15 cellular contexts compared by ENCODE assay signal in genomic region chr1:55015123-55015522, GRCh38. TPM values are rescaled to one million over a fixed set of nuclear protein-coding genes. Genes with fewer than 3 reads are reported as not detected.
A peak's percentile ranks its signal among the peaks of the same experiment; 100 is the strongest.
DNase-seq lines count a peak whose midpoint lies in the region; TF ChIP-seq lines count a peak whose summit lies in the region.
"Had no signal": no experiment of that assay in that cellular context is flagged by ENCODE, and none has a peak within 500 bp of the region (broad histone marks: within the 10 kb centered on the region; RNA-seq: fewer than 3 reads in every experiment).

No MANE protein-coding gene starts in this region.

- H3K4me1 Mint-ChIP-seq in HFFc6 (ENCODE audit: low read depth) = peaks cover 11% of the 10 kb centered on the region
- H3K4me1 Mint-ChIP-seq: CD14-positive monocyte had no signal

- WGBS in tibial nerve, 2 donors = 75 to 93% methylated on average over 4 to 5 of the region's 5 CpGs

- TF ChIP-seq POLR2A in tibial nerve (IDR thresholded peaks at IDR 0.05) = no peak

- no peak for TF ChIP-seq EP300 in tibial nerve (IDR thresholded peaks at IDR 0.05)

- no peaks in the 10 kb centered on the region for H3K36me3 Mint-ChIP-seq in HFFc6 (ENCODE audit: low read depth)
- H3K36me3 Mint-ChIP-seq: CD14-positive monocyte; CD8-positive, alpha-beta T cell had no signal

- H3K27ac Mint-ChIP-seq in HFFc6 = no peak overlapping the region
- H3K27ac Mint-ChIP-seq: CD14-positive monocyte; CD8-positive, alpha-beta T cell had no signal

- in situ Hi-C loops in G401 (cut with HindIII; ENCODE audit: low sequenced_read_pairs) = no loop called here

- H3K9me3 Mint-ChIP-seq in HFFc6 = no peaks in the 10 kb centered on the region
- H3K9me3 Mint-ChIP-seq: CD8-positive, alpha-beta T cell had no signal

- peaks cover 9% of the 10 kb centered on the region for H3K27me3 ChIP-seq in osteoblast (ENCODE audit: insufficient read depth, low read length)
- H3K27me3 ChIP-seq in tibial nerve = peaks cover 0 to 13% of the 10 kb centered on the region in 2 donors

- DNase-seq in G401 (ENCODE audit: low spot score) (peak; percentile 94), LNCaP clone FGC (ENCODE audit: low read depth) (peak; percentile 15), cerebellar cortex (ENCODE audit: low spot score) (peak; percentile 93), osteoblast (ENCODE audit: insufficient read length, low spot score, missing footprints) (peak; percentile 46), tibial nerve (ENCODE audit: low spot score in 2 of 2) (no peak), HFFc6 (no peak), middle frontal gyrus (ENCODE audit: extremely low spot score, low spot score) (no peak)
- no peak for DNase-seq in activated effector memory CD4-positive, alpha-beta T cell treated with Interleukin-2 at 50 U/mL for 16 hours
- DNase-seq: Caco-2; CD8-positive, alpha-beta T cell; DND-41; GF-D8 had no signal

- H3K79me2 ChIP-seq in osteoblast (ENCODE audit: insufficient read depth, low read length) = no peaks in the 10 kb centered on the region

- H4K20me1 ChIP-seq in osteoblast (ENCODE audit: insufficient read depth, low read length) = no peaks in the 10 kb centered on the region

- no peak overlapping the region for H3K27ac ChIP-seq in osteoblast (ENCODE audit: low read depth, low read length)
- no peak overlapping the region for H3K27ac ChIP-seq in tibial nerve
- H3K27ac ChIP-seq: A549 had no signal

- peaks cover 15% of the 10 kb centered on the region for H3K4me1 ChIP-seq in osteoblast (ENCODE audit: insufficient read depth, low read length)
- H3K4me1 ChIP-seq in tibial nerve = no peaks in the 10 kb centered on the region
- H3K4me1 ChIP-seq: A549 had no signal

- H3K4me3 Mint-ChIP-seq in HFFc6 = no peak overlapping the region
- H3K4me3 Mint-ChIP-seq: CD14-positive monocyte; CD8-positive, alpha-beta T cell had no signal

- no peak overlapping the region for H3K4me2 ChIP-seq in osteoblast (ENCODE audit: insufficient read depth, low read length)
- H3K4me2 ChIP-seq: A549 had no signal

- H3K4me3 ChIP-seq in LNCaP clone FGC (ENCODE audit: low read depth, low read length) (no peak overlapping the region), osteoblast (ENCODE audit: insufficient read depth, low read length) (no peak overlapping the region), tibial nerve (no peak overlapping the region)
- H3K4me3 ChIP-seq: A549 had no signal

- H3K36me3 ChIP-seq in osteoblast (ENCODE audit: insufficient read depth, low read length) (no peaks in the 10 kb centered on the region), tibial nerve (no peaks in the 10 kb centered on the region)

- peaks cover 36% of the 10 kb centered on the region for H3K27me3 Mint-ChIP-seq in HFFc6 (ENCODE audit: insufficient read depth)

- H3K9me3 ChIP-seq in osteoblast (ENCODE audit: low read depth, low read length) (no peaks in the 10 kb centered on the region), tibial nerve (peaks cover 0 to 2% (median 0%) of the 10 kb centered on the region in 4 donors)
- H3K9me3 ChIP-seq: A549, Caco-2 had no signal

- TF ChIP-seq CTCF in LNCaP clone FGC (IDR thresholded peaks at IDR 0.05; ENCODE audit: control insufficient read depth, extremely low read depth, insufficient read depth) = no peak
- no peak for TF ChIP-seq CTCF in osteoblast (IDR thresholded peaks at IDR 0.05; ENCODE audit: extremely low read depth, low read depth, low read length)
- TF ChIP-seq CTCF in tibial nerve (IDR thresholded peaks at IDR 0.05) = no peak
- TF ChIP-seq CTCF in HFFc6 (IDR thresholded peaks at IDR 0.05) = no peak

- H2AFZ ChIP-seq in osteoblast (ENCODE audit: low read length) = no peak overlapping the region

RNA-seq across cellular contexts. Expression of gene BSND, which starts 16.4 kb away (rescaled TPM):
- not detected in 2 replicates for total RNA-seq in G401 (2014; rRNA removed; shearing (Covaris generic))
- total RNA-seq in osteoblast = not detected in 2 replicates
- total RNA-seq in tibial nerve = not detected
- not detected for total RNA-seq in HFFc6 (2021; fragmentation: NEBNext Ultra II Directional; extraction: Animal tissue kit (Norgen Biotek cat#: 25700))
- total RNA-seq: Caco-2; CD8-positive, alpha-beta T cell; H4 had no signal

RNA-seq across cellular contexts. Expression of gene PCSK9, which starts 24.2 kb away (rescaled TPM):
- 0.06 TPM in 1 of 2 replicates, not detected in the other for total RNA-seq in G401 (2014; rRNA removed; shearing (Covaris generic))
- total RNA-seq in osteoblast (3.5 and 6.5 TPM in 2 replicates), tibial nerve (1 to 10 TPM in 3 of 4 donors, under 1 TPM in 1; 0.44 to 4.3 (median 2.5) TPM)
- total RNA-seq in HFFc6 (2021; fragmentation: NEBNext Ultra II Directional; extraction: Animal tissue kit (Norgen Biotek cat#: 25700)) = under 1 TPM in 2 of 6 experiments, not detected in 4; 0.05 TPM
- total RNA-seq: CD8-positive, alpha-beta T cell had no signal

RNA-seq across cellular contexts. Expression of gene TMEM61, which starts 34.7 kb away (rescaled TPM):
- not detected in 2 replicates for total RNA-seq in G401 (2014; rRNA removed; shearing (Covaris generic))
- total RNA-seq in osteoblast = not detected in 2 replicates
- under 1 TPM in 1 of 4 donors, not detected in 3; 0.84 TPM for total RNA-seq in tibial nerve
- total RNA-seq in HFFc6 (2021; fragmentation: NEBNext Ultra II Directional; extraction: Animal tissue kit (Norgen Biotek cat#: 25700)) = not detected
- total RNA-seq: Caco-2; CD8-positive, alpha-beta T cell had no signal

Comparison
In these comparisons a context has a peak if more than half of its experiments do, and no peak if none do; other contexts are left out.
1. DNase-seq: peak in G401 (single experiment), LNCaP clone FGC (single experiment), cerebellar cortex (single experiment) and osteoblast (single experiment); none in tibial nerve (0 of 2), activated effector memory CD4-positive, alpha-beta T cell treated with Interleukin-2 at 50 U/mL for 16 hours (single experiment), HFFc6 (single experiment) and middle frontal gyrus (single experiment).